ENCODE assay signal across 18 cellular contexts in genomic region chr2:42268528-42269151, GRCh38.
DNase-seq lines count a peak whose midpoint lies in the region; ATAC-seq, FAIRE-seq and TF ChIP-seq lines count a peak whose summit lies in the region.
"Had no signal": no experiment of that assay in that cellular context is flagged by ENCODE, and none has a peak within 500 bp of the region (broad histone marks: within the 10 kb centered on the region; RNA-seq: fewer than 3 reads in every experiment).

No MANE protein-coding gene starts in this region.

- H3K4me2 ChIP-seq in GM23338 (no peak overlapping the region), astrocyte (ENCODE audit: low read length) (no peak overlapping the region)

- no peak overlapping the region for H3K4me3 Mint-ChIP-seq in GM23338
- no peak overlapping the region for H3K4me3 Mint-ChIP-seq in astrocyte (ENCODE audit: unreplicated experiment)

- H3K4me3 ChIP-seq in GM23338: no peak overlapping the region
- H3K4me3 ChIP-seq in astrocyte (ENCODE audit: insufficient read depth, low read depth, low read length): no peak overlapping the region

- no peaks in the 10 kb centered on the region for H3K27me3 ChIP-seq in GM23338 (ENCODE audit: insufficient read depth)
- H3K27me3 ChIP-seq in astrocyte (ENCODE audit: insufficient read depth, low read length): no peaks in the 10 kb centered on the region

- H3K27me3 Mint-ChIP-seq in GM23338 (ENCODE audit: insufficient read depth, low read depth, poor library complexity): peaks cover 2% of the 10 kb centered on the region
- no peaks in the 10 kb centered on the region for H3K27me3 Mint-ChIP-seq in astrocyte (ENCODE audit: low read depth, unreplicated experiment)

- H3K4me1 Mint-ChIP-seq in GM23338 (peaks cover 2% of the 10 kb centered on the region; the same call in 1 of the 3 replicates), astrocyte (ENCODE audit: low read depth, unreplicated experiment) (no peaks in the 10 kb centered on the region)

- DNase-seq in NOMO-1 treated with DMSO at 0.1 percent for 48 hours (lab: John Stamatoyannopoulos, UW; ENCODE audit: unreplicated experiment): peak; percentile 37
- DNase-seq in NOMO-1 treated with dmso at 0.1 percent for 144 hours (lab: John Stamatoyannopoulos, UW; ENCODE audit: unreplicated experiment): no peak
- DNase-seq in GM23338 (ENCODE audit: low spot score): no peak
- peak; percentile 4 for DNase-seq in astrocyte (ENCODE audit: low read depth)
- peak; percentile 9 for DNase-seq in kidney tubule cell (ENCODE audit: low spot score)
- DNase-seq in cardiac septum (ENCODE audit: low spot score): no peak
- no peak for DNase-seq in NCI-H2196 (lab: John Stamatoyannopoulos, UW; ENCODE audit: unreplicated experiment)
- DNase-seq: 8988T, COR-L47, DMS153, EL, H7, NCI-H1417, NCI-H2029 treated with DMSO at 0.1 percent for 48 hours, NCI-H510A treated with DMSO at 0.1 percent for 48 hours, SIG-M5 had no signal

- H3K4me1 ChIP-seq in GM23338 (ENCODE audit: insufficient read depth): no peaks in the 10 kb centered on the region
- H3K4me1 ChIP-seq in astrocyte (ENCODE audit: insufficient read depth, low read length): no peaks in the 10 kb centered on the region

- H3K27ac ChIP-seq in GM23338 (ENCODE audit: low read depth) (no peak overlapping the region), astrocyte (ENCODE audit: low read depth, low read length) (no peak overlapping the region)
- H3K27ac ChIP-seq: C4-2B had no signal

- ATAC-seq in GM23338: no peak
- ATAC-seq in HG02840 (IDR thresholded peaks at IDR 0.05; ENCODE audit: low FRiP score, unreplicated experiment): no peak

- H3K36me3 ChIP-seq in GM23338 (ENCODE audit: insufficient read depth) (no peaks in the 10 kb centered on the region), astrocyte (ENCODE audit: insufficient read depth, low read length) (no peaks in the 10 kb centered on the region)

- TF ChIP-seq CTCF in GM23338 (conservative IDR thresholded peaks at IDR 0.05; ENCODE audit: low read depth in 2 of 2) (no peak), astrocyte (IDR thresholded peaks at IDR 0.05; ENCODE audit: insufficient read depth, low read depth, low read length) (no peak)

- intact Hi-C loops in cardiac septum (cut with DNase I): no loop called here

- H3K36me3 Mint-ChIP-seq in GM23338 (ENCODE audit: low read depth) (peaks cover 4% of the 10 kb centered on the region; the same call in 1 of the 3 replicates), astrocyte (ENCODE audit: low read depth, unreplicated experiment) (peaks cover 2% of the 10 kb centered on the region)

- H2AFZ ChIP-seq in GM23338: no peak overlapping the region
- no peak overlapping the region for H2AFZ ChIP-seq in astrocyte (ENCODE audit: low read depth, low read length)

- H3K9me3 Mint-ChIP-seq in GM23338: no peaks in the 10 kb centered on the region
- no peaks in the 10 kb centered on the region for H3K9me3 Mint-ChIP-seq in astrocyte (ENCODE audit: unreplicated experiment)

- H3K27ac Mint-ChIP-seq in GM23338 (peak overlapping the region; percentile 8; the same call in 1 of the 2 replicates), astrocyte (ENCODE audit: unreplicated experiment) (no peak overlapping the region)

- no peak for FAIRE-seq in astrocyte (lab: Jason Lieb, UNC)

- no peak overlapping the region for H3K9ac ChIP-seq in astrocyte (ENCODE audit: low read length)

- H3K79me2 ChIP-seq in GM23338 (replicated peaks; ENCODE audit: insufficient read depth): no peaks in the 10 kb centered on the region
- H3K79me2 ChIP-seq in astrocyte (ENCODE audit: insufficient read depth, low read length): no peaks in the 10 kb centered on the region

- no peaks in the 10 kb centered on the region for H3K9me2 ChIP-seq in GM23338 (ENCODE audit: insufficient read depth)

- H4K20me1 ChIP-seq in GM23338 (replicated peaks; ENCODE audit: insufficient read depth) (no peaks in the 10 kb centered on the region), astrocyte (ENCODE audit: insufficient read depth, low read length) (no peaks in the 10 kb centered on the region)

- no peaks in the 10 kb centered on the region for H3F3A ChIP-seq in GM23338 (replicated peaks; ENCODE audit: low read depth)

- no peaks in the 10 kb centered on the region for H3K9me3 ChIP-seq in astrocyte (ENCODE audit: insufficient read depth, low read depth, low read length)

TF ChIP-seq in GM23338, 12 proteins besides CTCF, POLR2A, EP300 and RAD21 (continues in another document):
- no peak for TF ChIP-seq ZNF462 (CRISPR knock-in tag; IDR thresholded peaks at IDR 0.05)
- no peak for TF ChIP-seq ZNF331 (CRISPR knock-in tag; IDR thresholded peaks at IDR 0.05; ENCODE audit: low read depth)
- no peak for TF ChIP-seq CREB1 (CRISPR knock-in tag; IDR thresholded peaks at IDR 0.05; ENCODE audit: low read depth)
- no peak for TF ChIP-seq POLR2AphosphoS5 (IDR thresholded peaks at IDR 0.05; ENCODE audit: low read depth)
- TF ChIP-seq NANOG (IDR thresholded peaks at IDR 0.05; ENCODE audit: borderline replicate concordance): no peak
- no peak for TF ChIP-seq EZH2 (IDR thresholded peaks at IDR 0.05; ENCODE audit: low read depth, unreplicated experiment)

Comparison
In these comparisons a context has a peak if more than half of its experiments do, and no peak if none do; other contexts are left out.
1. DNase-seq: peak in NOMO-1 treated with DMSO at 0.1 percent for 48 hours (single experiment), astrocyte (single experiment) and kidney tubule cell (single experiment); none in NOMO-1 treated with dmso at 0.1 percent for 144 hours (single experiment), GM23338 (single experiment), cardiac septum (single experiment) and NCI-H2196 (single experiment).